ENCODE assay signal across 8 cellular contexts in genomic region chr10:88385601-88386203, GRCh38.
DNase-seq lines count a peak whose midpoint lies in the region; ATAC-seq, FAIRE-seq and TF ChIP-seq lines count a peak whose summit lies in the region.

No MANE protein-coding gene starts in this region.

- TF ChIP-seq POLR2A in GM12891 (IDR thresholded peaks at IDR 0.05; ENCODE audit: low read depth, low read length) (0 out of 2 replicates have a peak, but pooled peaks have one; percentile 14), testis (IDR thresholded peaks at IDR 0.05) (no peak)

- H3K36me3 ChIP-seq in smooth muscle cell (ENCODE audit: low read depth) (no peaks in the 10 kb centered on the region), testis (ENCODE audit: low read depth, missing control alignments) (no peaks in the 10 kb centered on the region)

- peak overlapping the region; percentile 74 for H3K4me2 ChIP-seq in smooth muscle cell

- H3K4me1 ChIP-seq in foreskin keratinocyte (peaks cover 19% of the 10 kb centered on the region), smooth muscle cell (ENCODE audit: low read depth) (peaks cover 13% of the 10 kb centered on the region), testis (peaks cover 31% of the 10 kb centered on the region)

- H3K79me2 ChIP-seq in smooth muscle cell (ENCODE audit: low read depth) = no peaks in the 10 kb centered on the region

- DNase-seq in GM12891 (ENCODE audit: insufficient read length, low spot score) (peak; percentile 12), KG1 (lab: John Stamatoyannopoulos, UW) (peak; percentile 83), foreskin keratinocyte (peak; percentile 74 to 87), smooth muscle cell (lab: John Stamatoyannopoulos, UW; ENCODE audit: unreplicated experiment) (no peak), testis (no peak), epidermal melanocyte (ENCODE audit: insufficient read length, low spot score) (no peak)
- peak; percentile 49 for DNase-seq in activated CD4-positive, alpha-beta T cell treated with anti-CD3 and anti-CD28 coated beads, Interleukin-2, amount 50 U/mL, for 1 hour

- H3K9me3 ChIP-seq in smooth muscle cell (replicated peaks; ENCODE audit: low read depth) (no peaks in the 10 kb centered on the region), testis (no peaks in the 10 kb centered on the region)

- H3K27me3 ChIP-seq in foreskin keratinocyte (no peaks in the 10 kb centered on the region), smooth muscle cell (ENCODE audit: low read depth) (no peaks in the 10 kb centered on the region), testis (no peaks in the 10 kb centered on the region)

- intact Hi-C loops in testis (cut with DNase I; ENCODE audit: low total_unique reads) = loop anchor here (10.0 kb wide), 1 partner anchor 521 kb away; the partner anchor contains the start of genes KLLN and PTEN

- ATAC-seq in GM21717 (IDR thresholded peaks at IDR 0.05; ENCODE audit: unreplicated experiment) (peak; percentile 75), foreskin keratinocyte (peak; percentile 96)

- TF ChIP-seq CTCF in foreskin keratinocyte (conservative IDR thresholded peaks at IDR 0.05) (no peak), smooth muscle cell (IDR thresholded peaks at IDR 0.05; ENCODE audit: borderline replicate concordance, insufficient read depth, poor library complexity, severe bottlenecking) (no peak), testis (IDR thresholded peaks at IDR 0.05) (no peak)

- 56% methylated on average over 11 of the region's 11 CpGs for WGBS in smooth muscle cell (ENCODE audit: low lambda C conversion rate)
- 44 to 48% methylated on average over 11 of the region's 11 CpGs for WGBS in testis, 2 donors

- H4K20me1 ChIP-seq in smooth muscle cell (ENCODE audit: low read depth) = no peaks in the 10 kb centered on the region

- peak; percentile 95 for FAIRE-seq in GM12891 (lab: Jason Lieb, UNC)

- H3F3A ChIP-seq in smooth muscle cell (ENCODE audit: low read depth) = peaks cover 10% of the 10 kb centered on the region

- H3K4me3 ChIP-seq in smooth muscle cell (peak overlapping the region; percentile 33), testis (no peak overlapping the region)

- H3K27ac ChIP-seq in foreskin keratinocyte (peak overlapping the region; percentile 5), smooth muscle cell (ENCODE audit: low read depth) (peak overlapping the region; percentile 29), testis (peak overlapping the region in 1 of 2 donors; percentile 60)

- H3K9ac ChIP-seq in smooth muscle cell (ENCODE audit: low read depth) = no peak overlapping the region

- peak overlapping the region; percentile 31 for H2AFZ ChIP-seq in smooth muscle cell (ENCODE audit: low read depth)

TF ChIP-seq in GM12891, 5 proteins besides CTCF, POLR2A, EP300 and RAD21:
- TF ChIP-seq SPI1 (IDR thresholded peaks at IDR 0.05; ENCODE audit: low read depth, low read length) (no peak), POU2F2 (IDR thresholded peaks at IDR 0.05; ENCODE audit: low read depth, low read length) (peak; percentile 64; the same call in 1 of the 2 replicates), PAX5 (IDR thresholded peaks at IDR 0.05; ENCODE audit: insufficient read depth, low read length, severe bottlenecking) (peak; percentile 57), TAF1 (IDR thresholded peaks at IDR 0.05; ENCODE audit: low read depth, low read length) (no peak), POLR2AphosphoS5 (IDR thresholded peaks at IDR 0.05; ENCODE audit: low read depth, low read length) (peak; percentile 59; the same call in 1 of the 2 replicates)

Comparison
In these comparisons a context has a peak if more than half of its experiments do, and no peak if none do; other contexts are left out.
1. DNase-seq: peak in GM12891 (single experiment), KG1 (single experiment), activated CD4-positive, alpha-beta T cell treated with anti-CD3 and anti-CD28 coated beads, Interleukin-2, amount 50 U/mL, for 1 hour (single experiment) and foreskin keratinocyte (2 of 2); none in smooth muscle cell (single experiment), testis (single experiment) and epidermal melanocyte (single experiment).